Comparison of ENCODE assay signal across 27 cellular contexts in genomic region chr1:152806576-152806975, GRCh38. TPM values are rescaled to one million over a fixed set of nuclear protein-coding genes. Genes with fewer than 3 reads are reported as not detected.
"Had no signal": no experiment of that assay in that cellular context is flagged by ENCODE, and none has a peak within 500 bp of the region (broad histone marks: within the 10 kb centered on the region; RNA-seq: fewer than 3 reads in every experiment).

Gene LCE1C, minus strand, starts transcription at chr1:152806651. Its CDS starts 1,173 bp downstream, at chr1:152805478.

- H3K27ac ChIP-seq: brain microvascular endothelial cell, Peyer's patch had no signal

- H3K36me3 ChIP-seq: brain microvascular endothelial cell, Peyer's patch had no signal

- H3K27me3 ChIP-seq: brain microvascular endothelial cell, Peyer's patch had no signal

- H3K9me3 ChIP-seq: Peyer's patch had no signal

- H3K4me1 ChIP-seq: Peyer's patch had no signal

- H3K4me3 ChIP-seq: Peyer's patch had no signal

- ATAC-seq: activated CD8-positive, alpha-beta T cell treated with anti-CD3 and anti-CD28 coated beads, Interleukin-2, amount 10 ng/mL, durations not matched to agents 7 days and 5 days; T-helper 17 cell; WTC11 had no signal

- DNase-seq: activated CD4-positive, alpha-beta T cell treated with anti-CD3 and anti-CD28 coated beads for 48 hours; activated CD4-positive, alpha-beta T cell treated with anti-CD3 and anti-CD28 coated beads, Interleukin-2, amount 50 U/mL, for 4 hours; activated CD4-positive, CD25-positive, alpha-beta regulatory T cell treated with anti-CD3 and anti-CD28 coated beads, Interleukin-2, amount 50 U/mL, for 72 hours; activated CD8-positive, alpha-beta memory T cell treated with anti-CD3 and anti-CD28 coated beads, Interleukin-2, amount 50 U/mL, for 48 hours; activated CD8-positive, alpha-beta T cell treated with anti-CD3 and anti-CD28 coated beads, Interleukin-2, amount 10 ng/mL, durations not matched to agents 7 days and 5 days; activated effector memory CD4-positive, alpha-beta T cell treated with Interleukin-2 at 50 U/mL for 16 hours; activated naive CD4-positive, alpha-beta T cell; activated T-cell treated with anti-CD3 and anti-CD28 coated beads, Interleukin-2, amount 50 U/mL, for 24 hours; amygdala; brain microvascular endothelial cell; caudate nucleus; NCI-H1105 treated with DMSO at 0.1 percent for 48 hours; NCI-H1436 treated with DMSO at 0.1 percent for 48 hours; NCI-H187; NCI-H2081; NCI-H2227 treated with DMSO at 0.1 percent for 48 hours; NCI-H510A; NCI-H526 treated with DMSO at 0.1 percent for 48 hours; NK-92 treated with Interleukin-12 subunit alpha and Interleukin-12 subunit beta, amount 100 ng/mL, for 24 hours; Peyer's patch; SHP77 treated with DMSO at 0.1 percent for 48 hours; T-helper 17 cell; T-helper 9 cell had no signal

RNA-seq across cellular contexts. Expression of gene LCE1C, which starts in this region (rescaled TPM):
- total RNA-seq: activated CD8-positive, alpha-beta T cell treated with anti-CD3 and anti-CD28 coated beads, Interleukin-2, amount 10 ng/mL, durations not matched to agents 7 days and 5 days; activated T-helper 1 cell treated with anti-CD3 and anti-CD28 coated beads, Interleukin-12 subunit alpha, Interleukin-12 subunit beta, Interleukin-2, Interleukin-4 antibody, amounts not matched to agents 30 ng/mL and 10 ng/mL and 1 ng/mL, durations not matched to agents 14 hours and 24 hours and 36 hours; cerebellum; Peyer's patch; SK-MEL-5; T-helper 17 cell; WTC11 had no signal
